Comparison of ENCODE assay signal across 7 cellular contexts in the genomic region with DNA sequence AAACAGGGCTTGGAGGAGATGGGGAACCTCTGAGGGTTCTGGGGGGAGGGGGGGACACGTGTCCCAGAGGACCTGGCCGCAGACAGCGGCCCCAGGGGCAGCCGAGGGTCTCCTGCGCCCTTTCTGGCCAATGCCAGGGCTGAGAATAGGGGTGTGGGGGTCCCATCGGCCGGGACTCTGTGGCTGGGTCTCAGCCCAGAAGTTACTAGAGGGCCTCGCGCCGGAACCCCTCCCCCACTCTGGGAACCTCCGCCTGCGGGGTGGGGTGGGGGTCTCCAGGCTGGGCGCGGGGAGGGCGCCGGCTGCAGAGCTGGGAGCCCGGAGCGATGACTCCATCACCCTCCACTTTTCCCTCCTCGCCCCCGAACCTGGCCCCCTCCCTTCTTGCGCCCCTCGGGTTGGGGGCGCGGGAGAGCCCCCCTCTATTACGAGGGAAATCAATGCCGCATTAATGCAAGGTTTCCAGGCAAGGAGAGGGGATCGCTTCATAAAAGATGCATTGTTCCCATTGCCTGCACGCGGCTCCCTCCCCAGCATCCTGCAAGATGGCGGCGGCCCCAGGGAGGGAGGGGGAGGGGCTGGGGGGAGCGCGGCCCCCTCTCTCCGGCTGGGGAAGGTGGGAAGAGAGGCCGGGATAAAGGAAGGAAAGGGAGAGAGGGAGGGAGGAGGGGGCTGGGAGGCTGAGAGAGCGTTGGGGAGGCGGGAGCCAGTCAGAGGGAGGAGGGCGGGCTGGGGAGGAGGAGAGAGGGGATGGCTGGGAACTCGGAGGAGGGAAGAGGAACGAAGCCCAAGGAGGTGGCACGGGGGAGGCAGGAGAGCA.
DNase-seq lines count a peak whose midpoint lies in the region; ATAC-seq and TF ChIP-seq lines count a peak whose summit lies in the region.
"Not testable (repeated sequence)": the region's sequence is repeated elsewhere in the genome, so short reads cannot be mapped to it uniquely, and the experiment has no call there.

No MANE protein-coding gene starts in this region.

- ATAC-seq in body of pancreas (peak; percentile 72), foreskin keratinocyte (peak; percentile 21)

- H3K4me3 ChIP-seq in WERI-Rb-1 (ENCODE audit: low read depth, low read length) (peak overlapping the region; percentile 46), body of pancreas (peak overlapping the region in 1 of 2 donors; percentile 27)

- intact Hi-C loops in body of pancreas (cut with DNase I), result not testable (repeated sequence)

- WGBS in body of pancreas, 2 donors, result 0 to 33% methylated on average over 3 to 6 of the region's 41 CpGs

- H3K27me3 ChIP-seq in WERI-Rb-1 (ENCODE audit: insufficient read depth, low read depth, severe bottlenecking); body of pancreas; foreskin keratinocyte: not testable (repeated sequence)

- H3K9me3 ChIP-seq in WERI-Rb-1 (ENCODE audit: severe bottlenecking); body of pancreas: not testable (repeated sequence)

- H3K27ac ChIP-seq in WERI-Rb-1, result peak overlapping the region; percentile 87
- H3K27ac ChIP-seq in body of pancreas, foreskin keratinocyte: not testable (repeated sequence)

- TF ChIP-seq CTCF in WERI-Rb-1 (IDR thresholded peaks at IDR 0.05; ENCODE audit: low read depth, low read length); body of pancreas (IDR thresholded peaks at IDR 0.05); foreskin keratinocyte (conservative IDR thresholded peaks at IDR 0.05): not testable (repeated sequence)

- not testable (repeated sequence) for H3K4me1 ChIP-seq in body of pancreas, foreskin keratinocyte

- TF ChIP-seq POLR2A in body of pancreas (IDR thresholded peaks at IDR 0.05), result not testable (repeated sequence)

- DNase-seq in GM04503 (ENCODE audit: low read depth) (peak; percentile 8), NCI-H2171 (lab: John Stamatoyannopoulos, UW) (peak; percentile 78), WERI-Rb-1 (peak; percentile 93), body of pancreas (peak; percentile 21 to 53 (median 43)), foreskin keratinocyte (peak in 1 of 2 donors; percentile 37), medulla oblongata (ENCODE audit: extremely low spot score) (peak; percentile 73), retina (peak; percentile 58)

- not testable (repeated sequence) for H3K36me3 ChIP-seq in WERI-Rb-1; body of pancreas (replicated peaks in 1 of 2; ENCODE audit: insufficient read depth in 1 of 2, low read depth in 2 of 2)
